In genomic region chr12:108424816-108425215, GRCh38 we compare ENCODE assay signal across 32 cellular contexts.
"Had no signal": no experiment of that assay in that cellular context is flagged by ENCODE, and none has a peak within 500 bp of the region (broad histone marks: within the 10 kb centered on the region; RNA-seq: fewer than 3 reads in every experiment).

No MANE protein-coding gene starts in this region.

- ATAC-seq: activated CD4-positive, CD25-positive, alpha-beta regulatory T cell treated with anti-CD3 and anti-CD28 coated beads, Interleukin-2, amount 50 U/mL, for 24 hours; activated CD8-positive, alpha-beta T cell treated with anti-CD3 and anti-CD28 coated beads for 36 hours; activated naive CD8-positive, alpha-beta T cell treated with anti-CD3 and anti-CD28 coated beads, Interleukin-2, amount 50 U/mL, for 24 hours; activated T-cell treated with anti-CD3 and anti-CD28 coated beads, Interleukin-2, amount 50 U/mL, for 4 hours; activated T-helper 17 cell treated with anti-CD3 and anti-CD28 coated beads, Interleukin-2, amount 50 U/mL, for 72 hours; body of pancreas; heart left ventricle; T-helper 17 cell had no signal

- H3K4me3 Mint-ChIP-seq: activated B cell treated with CpG ODN at 0.5 μM for 24 hours; activated CD8-positive, alpha-beta T cell treated with anti-CD3 and anti-CD28 coated beads for 36 hours; activated naive CD8-positive, alpha-beta T cell; activated naive CD8-positive, alpha-beta T cell treated with anti-CD3 and anti-CD28 coated beads, Interleukin-2, amount 50 U/mL, for 24 hours; activated T-cell treated with anti-CD3 and anti-CD28 coated beads, Interleukin-2, amount 50 U/mL, for 4 hours; activated T-helper 17 cell treated with anti-CD3 and anti-CD28 coated beads, Interleukin-2, amount 50 U/mL, for 72 hours; T-helper 17 cell; T-helper 2 cell treated with Interferon-gamma antibody and Interleukin-4, amounts not matched to agents 5 μg/mL and 100 μg/mL, for 36 hours had no signal

- H3K36me3 ChIP-seq: adrenal gland, esophagus squamous epithelium, heart left ventricle, WERI-Rb-1 had no signal

- H3K27me3 ChIP-seq: adrenal gland, body of pancreas, esophagus squamous epithelium had no signal

- DNase-seq: activated B cell treated with CpG ODN at 0.5 μM for 24 hours; activated CD4-positive, alpha-beta T cell treated with anti-CD3 and anti-CD28 coated beads for 48 hours; activated CD4-positive, alpha-beta T cell treated with anti-CD3 and anti-CD28 coated beads, Interleukin-2, amount 50 U/mL, for 1 hour; activated CD4-positive, alpha-beta T cell treated with anti-CD3 and anti-CD28 coated beads, Interleukin-2, amount 50 U/mL, for 48 hours; activated CD8-positive, alpha-beta memory T cell treated with anti-CD3 and anti-CD28 coated beads for 24 hours; activated CD8-positive, alpha-beta T cell treated with anti-CD3 and anti-CD28 coated beads for 36 hours; activated effector memory CD4-positive, alpha-beta T cell treated with Interleukin-2 at 50 U/mL for 16 hours; activated gamma-delta T cell treated with Interleukin-2 at 50 U/mL for 16 hours; activated naive CD4-positive, alpha-beta T cell treated with anti-CD3 and anti-CD28 coated beads, Interleukin-2, amount 50 U/mL, for 16 hours; activated naive CD4-positive, alpha-beta T cell treated with Interleukin-2 at 50 U/mL for 16 hours; activated naive CD8-positive, alpha-beta T cell treated with anti-CD3 and anti-CD28 coated beads, Interleukin-2, amount 50 U/mL, for 24 hours; activated T-cell treated with anti-CD3 and anti-CD28 coated beads, Interleukin-2, amount 50 U/mL, for 4 hours; adrenal gland; amygdala; aorta; body of pancreas; caudate nucleus; cortex of kidney; dermis blood vessel endothelial cell; effector CD4-positive, alpha-beta T cell; esophagus squamous epithelium; foreskin fibroblast; heart left ventricle; T-helper 1 cell; T-helper 17 cell; T1000; WERI-Rb-1 had no signal

- H3K9me3 ChIP-seq: adrenal gland, body of pancreas, esophagus squamous epithelium, heart left ventricle had no signal

- H3K27ac Mint-ChIP-seq: activated B cell treated with CpG ODN at 0.5 μM for 24 hours; activated CD8-positive, alpha-beta T cell treated with anti-CD3 and anti-CD28 coated beads for 36 hours; activated naive CD8-positive, alpha-beta T cell; activated naive CD8-positive, alpha-beta T cell treated with anti-CD3 and anti-CD28 coated beads, Interleukin-2, amount 50 U/mL, for 24 hours; activated T-helper 17 cell treated with anti-CD3 and anti-CD28 coated beads, Interleukin-2, amount 50 U/mL, for 72 hours; T-helper 17 cell; T-helper 2 cell treated with Interferon-gamma antibody and Interleukin-4, amounts not matched to agents 5 μg/mL and 100 μg/mL, for 36 hours had no signal

- H3K4me1 ChIP-seq: adrenal gland, body of pancreas, esophagus squamous epithelium, heart left ventricle had no signal

- H3K36me3 Mint-ChIP-seq: activated naive CD8-positive, alpha-beta T cell had no signal

- H3K4me1 Mint-ChIP-seq: activated B cell treated with CpG ODN at 0.5 μM for 24 hours; activated naive CD8-positive, alpha-beta T cell treated with anti-CD3 and anti-CD28 coated beads, Interleukin-2, amount 50 U/mL, for 24 hours; activated T-helper 17 cell treated with anti-CD3 and anti-CD28 coated beads, Interleukin-2, amount 50 U/mL, for 72 hours had no signal

- H3K27ac ChIP-seq: adrenal gland, body of pancreas, epithelial cell of prostate, esophagus squamous epithelium, heart left ventricle, WERI-Rb-1 had no signal

- H3K9me3 Mint-ChIP-seq: activated B cell treated with CpG ODN at 0.5 μM for 24 hours; activated CD8-positive, alpha-beta T cell treated with anti-CD3 and anti-CD28 coated beads for 36 hours; activated naive CD8-positive, alpha-beta T cell treated with anti-CD3 and anti-CD28 coated beads, Interleukin-2, amount 50 U/mL, for 24 hours; activated T-cell treated with anti-CD3 and anti-CD28 coated beads, Interleukin-2, amount 50 U/mL, for 4 hours; activated T-helper 17 cell treated with anti-CD3 and anti-CD28 coated beads, Interleukin-2, amount 50 U/mL, for 72 hours; T-helper 2 cell treated with Interferon-gamma antibody and Interleukin-4, amounts not matched to agents 5 μg/mL and 100 μg/mL, for 36 hours had no signal

- H3K4me3 ChIP-seq: adrenal gland, body of pancreas, esophagus squamous epithelium, heart left ventricle had no signal
